9 cellular contexts compared by ENCODE assay signal in the genomic region with DNA sequence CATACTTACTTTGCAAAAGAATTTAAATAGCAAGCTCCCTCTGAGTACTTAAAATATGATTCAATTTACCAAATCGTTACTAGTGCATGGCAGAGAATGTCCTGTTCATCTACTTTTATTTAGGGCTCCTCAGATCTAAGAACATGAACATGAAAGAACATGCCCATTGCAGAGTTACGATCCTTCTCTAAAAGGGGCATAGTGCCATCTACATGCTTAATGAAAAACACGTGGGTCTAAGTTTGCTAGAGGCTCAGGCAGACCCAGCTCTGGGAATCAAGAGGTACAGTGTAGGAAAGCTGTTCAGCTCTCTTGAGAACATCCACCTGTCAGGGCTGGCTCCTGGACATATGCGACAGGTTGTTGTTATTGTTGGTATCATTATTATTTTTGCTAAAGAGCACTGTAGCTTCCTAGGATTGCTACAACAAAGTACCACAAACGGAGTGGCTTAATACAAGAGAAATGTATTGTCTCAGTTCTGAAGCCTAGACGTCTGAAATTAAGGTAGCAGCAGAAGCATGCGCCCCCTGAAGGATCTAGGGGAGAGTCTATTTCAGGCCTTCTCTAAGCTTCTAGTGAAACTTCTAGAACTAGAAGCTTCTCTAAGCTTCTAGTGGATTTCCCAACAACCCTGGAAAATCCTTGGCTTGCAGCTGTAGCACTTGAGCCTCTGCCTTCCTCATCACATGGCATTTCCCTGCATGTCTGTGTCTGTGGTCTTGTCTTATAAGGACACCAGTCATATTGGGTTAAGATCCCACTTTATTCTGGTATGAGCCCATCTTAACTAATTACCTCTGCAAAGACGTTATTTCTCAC.
DNase-seq lines count a peak whose midpoint lies in the region; ATAC-seq and TF ChIP-seq lines count a peak whose summit lies in the region.
"Had no signal": no experiment of that assay in that cellular context is flagged by ENCODE, and none has a peak within 500 bp of the region (broad histone marks: within the 10 kb centered on the region; RNA-seq: fewer than 3 reads in every experiment).

No MANE protein-coding gene starts in this region.

- ATAC-seq in activated CD8-positive, alpha-beta T cell treated with anti-CD3 and anti-CD28 coated beads, Interleukin-2, amount 10 ng/mL, durations not matched to agents 7 days and 5 days, result peak; percentile 63

- H3K36me3 Mint-ChIP-seq in activated CD8-positive, alpha-beta T cell treated with anti-CD3 and anti-CD28 coated beads, Interleukin-2, amount 10 ng/mL, durations not matched to agents 7 days and 5 days (ENCODE audit: low read depth), result no peaks in the 10 kb centered on the region

- peaks cover 4% of the 10 kb centered on the region for H3K27me3 Mint-ChIP-seq in activated CD8-positive, alpha-beta T cell treated with anti-CD3 and anti-CD28 coated beads, Interleukin-2, amount 10 ng/mL, durations not matched to agents 7 days and 5 days (ENCODE audit: low read depth)

- no peaks in the 10 kb centered on the region for H3K36me3 ChIP-seq in GM06990 (ENCODE audit: control insufficient read depth, insufficient read depth, low read length)

- H3K4me3 ChIP-seq in GM06990 (replicated peaks; ENCODE audit: low read depth, low read length) (no peak overlapping the region), LNCaP clone FGC (ENCODE audit: low read depth, low read length) (no peak overlapping the region)

- CTCF ChIA-PET in activated CD8-positive, alpha-beta T cell treated with anti-CD3 and anti-CD28 coated beads, Interleukin-2, amount 10 ng/mL, durations not matched to agents 7 days and 5 days (lab: Charles Lee), result interaction anchor here (0.7 to 1.7 kb wide), 12 partner anchors 10 to 923 kb away, joined by 3 to 10 read pairs (median 4); no protein-coding TSS in a partner anchor

- no peak overlapping the region for H3K4me3 Mint-ChIP-seq in activated CD8-positive, alpha-beta T cell treated with anti-CD3 and anti-CD28 coated beads, Interleukin-2, amount 10 ng/mL, durations not matched to agents 7 days and 5 days
- H3K4me3 Mint-ChIP-seq: activated T-cell treated with anti-CD3 and anti-CD28 coated beads, Interleukin-2, amount 50 U/mL, for 4 hours had no signal

- H3K9me3 Mint-ChIP-seq in activated CD8-positive, alpha-beta T cell treated with anti-CD3 and anti-CD28 coated beads, Interleukin-2, amount 10 ng/mL, durations not matched to agents 7 days and 5 days (ENCODE audit: insufficient read depth), result no peaks in the 10 kb centered on the region
- H3K9me3 Mint-ChIP-seq: activated T-cell treated with anti-CD3 and anti-CD28 coated beads, Interleukin-2, amount 50 U/mL, for 4 hours had no signal

- no peak overlapping the region for H3K27ac Mint-ChIP-seq in activated CD8-positive, alpha-beta T cell treated with anti-CD3 and anti-CD28 coated beads, Interleukin-2, amount 10 ng/mL, durations not matched to agents 7 days and 5 days

- H3K27me3 ChIP-seq in GM06990 (replicated peaks; ENCODE audit: control insufficient read depth, insufficient read depth, low read length), result no peaks in the 10 kb centered on the region

- peak; percentile 33 for TF ChIP-seq CTCF in GM06990 (IDR thresholded peaks at IDR 0.05; ENCODE audit: insufficient read depth, low read length, poor library complexity, severe bottlenecking)
- peak; percentile 46 for TF ChIP-seq CTCF in LNCaP clone FGC (IDR thresholded peaks at IDR 0.05; ENCODE audit: control insufficient read depth, extremely low read depth, insufficient read depth)

- peaks cover 7% of the 10 kb centered on the region for H3K4me1 Mint-ChIP-seq in activated CD8-positive, alpha-beta T cell treated with anti-CD3 and anti-CD28 coated beads, Interleukin-2, amount 10 ng/mL, durations not matched to agents 7 days and 5 days (ENCODE audit: low read depth)

- POLR2A ChIA-PET in activated CD8-positive, alpha-beta T cell treated with anti-CD3 and anti-CD28 coated beads, Interleukin-2, amount 10 ng/mL, durations not matched to agents 7 days and 5 days (lab: Charles Lee), result no interaction called here

- DNase-seq in GM06990 (ENCODE audit: extremely low read depth, insufficient read length) (no peak), LNCaP clone FGC (ENCODE audit: low read depth) (peak; percentile 47), lung microvascular endothelial cell (ENCODE audit: low read depth in 2 of 2) (peak; percentile 63 to 74), ecto neural progenitor cell (ENCODE audit: low spot score) (no peak), NCI-H1930 (lab: John Stamatoyannopoulos, UW) (no peak), nucleus accumbens (lab: John Stamatoyannopoulos, UW) (no peak), KG1 (lab: John Stamatoyannopoulos, UW) (no peak)
- DNase-seq in activated CD8-positive, alpha-beta T cell treated with anti-CD3 and anti-CD28 coated beads, Interleukin-2, amount 10 ng/mL, durations not matched to agents 7 days and 5 days, result peak; percentile 28
- DNase-seq: activated T-cell treated with anti-CD3 and anti-CD28 coated beads, Interleukin-2, amount 50 U/mL, for 4 hours had no signal

Comparison
In these comparisons a context has a peak if more than half of its experiments do, and no peak if none do; other contexts are left out.
1. DNase-seq: peak in LNCaP clone FGC (single experiment), activated CD8-positive, alpha-beta T cell treated with anti-CD3 and anti-CD28 coated beads, Interleukin-2, amount 10 ng/mL, durations not matched to agents 7 days and 5 days (single experiment) and lung microvascular endothelial cell (2 of 2); none in GM06990 (single experiment), ecto neural progenitor cell (single experiment), NCI-H1930 (0 of 2), nucleus accumbens (0 of 56) and KG1 (single experiment).